ENCODE assay signal across 22 cellular contexts in the genomic region with DNA sequence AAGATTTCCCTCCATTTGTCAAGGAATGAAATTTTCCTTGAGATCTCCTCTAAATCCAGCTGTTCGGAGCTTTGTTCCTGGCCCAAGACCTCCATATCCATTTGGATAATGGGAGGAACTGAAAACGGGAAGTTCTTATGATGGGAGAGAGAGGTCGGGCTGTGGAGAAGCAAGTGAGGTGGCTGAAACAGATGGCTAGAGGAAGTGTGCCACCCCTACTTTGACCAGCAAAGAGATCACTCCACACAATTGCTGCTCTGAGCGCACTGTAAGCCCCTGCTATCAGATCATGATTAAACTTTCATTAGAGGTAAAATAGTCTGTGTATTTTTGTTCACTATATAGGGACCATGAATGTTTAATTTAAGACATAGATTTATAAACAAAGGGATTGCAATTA. TPM values are rescaled to one million over a fixed set of nuclear protein-coding genes. Genes with fewer than 3 reads are reported as not detected.
A peak's percentile ranks its signal among the peaks of the same experiment; 100 is the strongest.
DNase-seq lines count a peak whose midpoint lies in the region; ATAC-seq and TF ChIP-seq lines count a peak whose summit lies in the region.
"Had no signal": no experiment of that assay in that cellular context is flagged by ENCODE, and none has a peak within 500 bp of the region (broad histone marks: within the 10 kb centered on the region; RNA-seq: fewer than 3 reads in every experiment).

A gene (minus strand): TSS at position 101 of the 400 bp plus-strand sequence. CDS start 0 bp downstream, at position 101.

- H3K27me3 ChIP-seq in neural progenitor cell: no peaks in the 10 kb centered on the region
- H3K27me3 ChIP-seq: BLaER1 had no signal

- H3K4me3 ChIP-seq in neural progenitor cell: no peak within 1 kb of the TSS
- H3K4me3 ChIP-seq: BLaER1, GM12878 had no signal

- peak within 1 kb of the TSS; percentile 79 for H2AFZ ChIP-seq in neural progenitor cell (replicated peaks)

- H3K9me3 ChIP-seq in neural progenitor cell (ENCODE audit: low read depth): no peaks in the 10 kb centered on the region
- H3K9me3 ChIP-seq: BLaER1 had no signal

- H3K27ac Mint-ChIP-seq in endothelial cell (ENCODE audit: unreplicated experiment) (peak within 1 kb of the TSS; percentile 28), neural progenitor cell (no peak within 1 kb of the TSS)
- no peak within 1 kb of the TSS for H3K27ac Mint-ChIP-seq in stimulated activated naive B cell treated with anti-CD40 and anti-IgM and Interleukin-4, amounts not matched to agents 10 μg/mL and 1 μg/mL and 100 μg/mL, for 72 hours
- no peak within 1 kb of the TSS for H3K27ac Mint-ChIP-seq in activated CD4-positive, alpha-beta memory T cell treated with anti-CD3 and anti-CD28 coated beads for 36 hours
- H3K27ac Mint-ChIP-seq: B cell; CD4-positive, CD25-positive, alpha-beta regulatory T cell; CD8-positive, alpha-beta T cell had no signal

- no peaks in the 10 kb centered on the region for H3F3A ChIP-seq in neural progenitor cell (ENCODE audit: low read depth)

- H3K79me2 ChIP-seq in neural progenitor cell (ENCODE audit: low read depth): no peaks in the 10 kb centered on the region

- H3K27ac ChIP-seq in VCaP: peak within 1 kb of the TSS; percentile 19; the same call in 1 of the 2 replicates
- no peak within 1 kb of the TSS for H3K27ac ChIP-seq in neural progenitor cell
- H3K27ac ChIP-seq: 22Rv1, BLaER1, C4-2B had no signal

- POLR2A ChIA-PET in activated CD4-positive, alpha-beta memory T cell treated with anti-CD3 and anti-CD28 coated beads for 36 hours (lab: Charles Lee): no interaction called here

- H3K4me1 Mint-ChIP-seq in endothelial cell (ENCODE audit: unreplicated experiment) (peaks cover 6% of the 10 kb centered on the region), neural progenitor cell (peaks cover 10% of the 10 kb centered on the region)
- no peaks in the 10 kb centered on the region for H3K4me1 Mint-ChIP-seq in stimulated activated naive B cell treated with anti-CD40 and anti-IgM and Interleukin-4, amounts not matched to agents 10 μg/mL and 1 μg/mL and 100 μg/mL, for 72 hours
- H3K4me1 Mint-ChIP-seq in activated CD4-positive, alpha-beta memory T cell treated with anti-CD3 and anti-CD28 coated beads for 36 hours (ENCODE audit: low read depth): no peaks in the 10 kb centered on the region
- H3K4me1 Mint-ChIP-seq: B cell; CD4-positive, CD25-positive, alpha-beta regulatory T cell had no signal

- H3K4me1 ChIP-seq in neural progenitor cell: peaks cover 14% of the 10 kb centered on the region
- H3K4me1 ChIP-seq: BLaER1 had no signal

- no peak for ATAC-seq in stimulated activated naive B cell treated with anti-CD40 and anti-IgM and Interleukin-4, amounts not matched to agents 10 μg/mL and 1 μg/mL and 100 μg/mL, for 72 hours (replicated peaks)
- ATAC-seq: CD8-positive, alpha-beta T cell; GM12878 had no signal

- CTCF ChIA-PET in activated CD4-positive, alpha-beta memory T cell treated with anti-CD3 and anti-CD28 coated beads for 36 hours (lab: Charles Lee): no interaction called here

- H3K9me3 Mint-ChIP-seq in endothelial cell (ENCODE audit: unreplicated experiment): no peaks in the 10 kb centered on the region
- H3K9me3 Mint-ChIP-seq in neural progenitor cell: peaks cover 2% of the 10 kb centered on the region
- H3K9me3 Mint-ChIP-seq in stimulated activated naive B cell treated with anti-CD40 and anti-IgM and Interleukin-4, amounts not matched to agents 10 μg/mL and 1 μg/mL and 100 μg/mL, for 72 hours: no peaks in the 10 kb centered on the region
- H3K9me3 Mint-ChIP-seq in activated CD4-positive, alpha-beta memory T cell treated with anti-CD3 and anti-CD28 coated beads for 36 hours: no peaks in the 10 kb centered on the region
- H3K9me3 Mint-ChIP-seq: CD8-positive, alpha-beta T cell had no signal

- H3K36me3 Mint-ChIP-seq in endothelial cell (ENCODE audit: low read depth, unreplicated experiment): no peaks in the 10 kb centered on the region
- peaks cover 1% of the 10 kb centered on the region for H3K36me3 Mint-ChIP-seq in neural progenitor cell
- H3K36me3 Mint-ChIP-seq in stimulated activated naive B cell treated with anti-CD40 and anti-IgM and Interleukin-4, amounts not matched to agents 10 μg/mL and 1 μg/mL and 100 μg/mL, for 72 hours: no peaks in the 10 kb centered on the region
- H3K36me3 Mint-ChIP-seq in activated CD4-positive, alpha-beta memory T cell treated with anti-CD3 and anti-CD28 coated beads for 36 hours: no peaks in the 10 kb centered on the region
- H3K36me3 Mint-ChIP-seq: CD4-positive, CD25-positive, alpha-beta regulatory T cell; CD8-positive, alpha-beta T cell had no signal

- H3K4me3 Mint-ChIP-seq in endothelial cell (ENCODE audit: unreplicated experiment) (no peak within 1 kb of the TSS), neural progenitor cell (no peak within 1 kb of the TSS)
- no peak within 1 kb of the TSS for H3K4me3 Mint-ChIP-seq in stimulated activated naive B cell treated with anti-CD40 and anti-IgM and Interleukin-4, amounts not matched to agents 10 μg/mL and 1 μg/mL and 100 μg/mL, for 72 hours
- H3K4me3 Mint-ChIP-seq in activated CD4-positive, alpha-beta memory T cell treated with anti-CD3 and anti-CD28 coated beads for 36 hours: no peak within 1 kb of the TSS
- H3K4me3 Mint-ChIP-seq: B cell; CD4-positive, CD25-positive, alpha-beta regulatory T cell; CD8-positive, alpha-beta T cell had no signal

- H3K36me3 ChIP-seq in neural progenitor cell: no peaks in the 10 kb centered on the region
- H3K36me3 ChIP-seq: BLaER1 had no signal

- H3K9ac ChIP-seq in neural progenitor cell: no peak within 1 kb of the TSS
- H3K9ac ChIP-seq: BLaER1 had no signal

- intact Hi-C loops in activated CD4-positive, alpha-beta memory T cell treated with anti-CD3 and anti-CD28 coated beads for 36 hours (cut with micrococcal nuclease): no loop called here

- H4K20me1 ChIP-seq in neural progenitor cell (ENCODE audit: low read depth): no peaks in the 10 kb centered on the region
- H4K20me1 ChIP-seq: BLaER1 had no signal

- peaks cover 3% of the 10 kb centered on the region for H3K27me3 Mint-ChIP-seq in endothelial cell (ENCODE audit: unreplicated experiment)
- H3K27me3 Mint-ChIP-seq in neural progenitor cell (ENCODE audit: insufficient read depth, low read depth): peaks cover 2% of the 10 kb centered on the region
- H3K27me3 Mint-ChIP-seq in stimulated activated naive B cell treated with anti-CD40 and anti-IgM and Interleukin-4, amounts not matched to agents 10 μg/mL and 1 μg/mL and 100 μg/mL, for 72 hours: peaks cover 15 to 24% of the 10 kb centered on the region in 2 donors
- H3K27me3 Mint-ChIP-seq in activated CD4-positive, alpha-beta memory T cell treated with anti-CD3 and anti-CD28 coated beads for 36 hours: peaks cover 8% of the 10 kb centered on the region

- no peak for TF ChIP-seq CTCF in VCaP (conservative IDR thresholded peaks at IDR 0.05)
- TF ChIP-seq CTCF in endothelial cell (IDR thresholded peaks at IDR 0.05; ENCODE audit: unreplicated experiment): no peak
- TF ChIP-seq CTCF in neural progenitor cell (IDR thresholded peaks at IDR 0.05): no peak

- DNase-seq in NCI-H82 (lab: John Stamatoyannopoulos, UW) (peak; percentile 11), NCI-H82 treated with DMSO at 0.1 percent for 48 hours (lab: John Stamatoyannopoulos, UW; ENCODE audit: unreplicated experiment) (no peak), endothelial cell (ENCODE audit: low spot score) (no peak), neural progenitor cell (ENCODE audit: low spot score) (no peak), retina (no peak)
- DNase-seq in stimulated activated naive B cell treated with anti-CD40 and anti-IgM and Interleukin-4, amounts not matched to agents 10 μg/mL and 1 μg/mL and 100 μg/mL, for 72 hours: no peak
- no peak for DNase-seq in activated CD4-positive, alpha-beta memory T cell treated with anti-CD3 and anti-CD28 coated beads for 36 hours
- DNase-seq: CD4-positive, CD25-positive, alpha-beta regulatory T cell; CD8-positive, alpha-beta T cell; DMS 273 treated with DMSO at 0.1 percent for 48 hours; DMS79; EL; GDM1; GOT3; H7; HCEC 1CT had no signal

- no peak within 1 kb of the TSS for H3K4me2 ChIP-seq in neural progenitor cell
- H3K4me2 ChIP-seq: BLaER1 had no signal

RNA-seq across cellular contexts. Expression of the gene that starts here (rescaled TPM):
- total RNA-seq in endothelial cell (ENCODE audit: unreplicated experiment) (3.0 TPM), neural progenitor cell (ENCODE audit: low replicate concordance) (not detected in 2 replicates)
- not detected for total RNA-seq in activated CD4-positive, alpha-beta memory T cell treated with anti-CD3 and anti-CD28 coated beads for 36 hours
- total RNA-seq: B cell; CD4-positive, CD25-positive, alpha-beta regulatory T cell; CD8-positive, alpha-beta T cell; GM12878; H7 had no signal
